ENCODE assay signal across 1 cellular context in the genomic region with DNA sequence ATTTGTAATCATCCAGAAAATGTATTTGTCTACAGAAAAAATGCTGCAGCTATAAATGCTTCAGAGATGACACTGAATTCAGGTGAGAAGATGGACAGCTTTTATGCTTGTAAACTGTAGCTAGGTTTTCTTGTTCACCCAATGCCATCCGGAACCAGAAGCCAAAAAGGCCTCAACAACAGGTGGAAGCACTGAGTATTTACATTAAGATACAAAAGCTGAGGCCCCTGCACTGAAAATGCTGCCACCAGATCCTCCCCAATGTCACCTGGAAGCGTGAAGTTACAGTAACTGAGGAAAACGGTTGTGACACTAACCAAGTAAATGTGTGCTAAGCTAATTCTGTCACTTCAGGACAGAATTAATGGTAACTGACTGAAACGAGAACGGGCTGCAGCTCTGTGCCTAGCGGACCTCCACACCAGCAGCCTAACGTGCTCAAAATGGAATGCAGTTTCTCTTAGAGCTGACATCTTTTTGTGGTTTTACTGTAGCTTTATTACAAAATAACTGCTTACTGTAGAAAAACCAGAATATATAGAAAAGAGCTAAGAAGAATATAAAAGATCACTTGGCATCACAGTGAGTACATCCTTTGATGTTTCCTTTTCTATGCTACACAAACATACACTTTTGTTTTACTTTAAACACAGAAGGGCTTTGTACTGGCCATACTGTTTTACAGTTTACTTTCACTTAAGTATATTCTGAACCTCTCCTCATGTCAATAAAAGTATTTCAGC.
TF ChIP-seq lines count a peak whose summit lies in the region.

No MANE protein-coding gene starts in this region.

TF ChIP-seq in HepG2, 621 proteins besides CTCF, POLR2A, EP300 and RAD21:
- TF ChIP-seq ZFX (CRISPR knock-in tag; IDR thresholded peaks at IDR 0.05; ENCODE audit: low read depth) (no peak), RBAK (CRISPR knock-in tag; IDR thresholded peaks at IDR 0.05) (no peak), ZNF781 (CRISPR knock-in tag; IDR thresholded peaks at IDR 0.05; ENCODE audit: borderline replicate concordance, not compliant biosample characterization) (no peak), ASH2L (IDR thresholded peaks at IDR 0.05; ENCODE audit: insufficient read length, low read depth, low read length) (no peak), ZNF160 (CRISPR knock-in tag; IDR thresholded peaks at IDR 0.05) (no peak), SATB2 (CRISPR knock-in tag; IDR thresholded peaks at IDR 0.05) (no peak), FOXA3 (CRISPR knock-in tag; IDR thresholded peaks at IDR 0.05) (peak; percentile 34; the same call in 1 of the 2 replicates), SOX5 (CRISPR knock-in tag; IDR thresholded peaks at IDR 0.05; ENCODE audit: borderline replicate concordance) (no peak), HDAC2 (CRISPR knock-in tag; IDR thresholded peaks at IDR 0.05) (0 out of 2 replicates have a peak, but pooled peaks have one; percentile 5), SAP130 (CRISPR knock-in tag; IDR thresholded peaks at IDR 0.05; ENCODE audit: low read depth) (no peak), PCBP2 (optimal IDR thresholded peaks at IDR 0.05; ENCODE audit: low read depth, low read length, poor library complexity, severe bottlenecking) (no peak), SRSF1 (optimal IDR thresholded peaks at IDR 0.05; ENCODE audit: low read depth, low read length) (no peak), ZSCAN20 (CRISPR knock-in tag; IDR thresholded peaks at IDR 0.05; ENCODE audit: borderline replicate concordance) (no peak), YEATS4 (CRISPR knock-in tag; IDR thresholded peaks at IDR 0.05; ENCODE audit: borderline replicate concordance) (no peak), BRCA1 (CRISPR knock-in tag; IDR thresholded peaks at IDR 0.05) (no peak), GATAD2A (CRISPR knock-in tag; IDR thresholded peaks at IDR 0.05) (0 out of 2 replicates have a peak, but pooled peaks have one; percentile 12), ZBTB38 (CRISPR knock-in tag; IDR thresholded peaks at IDR 0.05) (0 out of 2 replicates have a peak, but pooled peaks have one; percentile 44), KLF16 (CRISPR knock-in tag; IDR thresholded peaks at IDR 0.05) (no peak), HNF4G (IDR thresholded peaks at IDR 0.05; ENCODE audit: borderline replicate concordance, low read depth, low read length) (no peak), HNF4G (CRISPR knock-in tag; IDR thresholded peaks at IDR 0.05; ENCODE audit: borderline replicate concordance, low read depth) (no peak), PHF21A (CRISPR knock-in tag; IDR thresholded peaks at IDR 0.05) (no peak)
- TF ChIP-seq, protein P1, sequence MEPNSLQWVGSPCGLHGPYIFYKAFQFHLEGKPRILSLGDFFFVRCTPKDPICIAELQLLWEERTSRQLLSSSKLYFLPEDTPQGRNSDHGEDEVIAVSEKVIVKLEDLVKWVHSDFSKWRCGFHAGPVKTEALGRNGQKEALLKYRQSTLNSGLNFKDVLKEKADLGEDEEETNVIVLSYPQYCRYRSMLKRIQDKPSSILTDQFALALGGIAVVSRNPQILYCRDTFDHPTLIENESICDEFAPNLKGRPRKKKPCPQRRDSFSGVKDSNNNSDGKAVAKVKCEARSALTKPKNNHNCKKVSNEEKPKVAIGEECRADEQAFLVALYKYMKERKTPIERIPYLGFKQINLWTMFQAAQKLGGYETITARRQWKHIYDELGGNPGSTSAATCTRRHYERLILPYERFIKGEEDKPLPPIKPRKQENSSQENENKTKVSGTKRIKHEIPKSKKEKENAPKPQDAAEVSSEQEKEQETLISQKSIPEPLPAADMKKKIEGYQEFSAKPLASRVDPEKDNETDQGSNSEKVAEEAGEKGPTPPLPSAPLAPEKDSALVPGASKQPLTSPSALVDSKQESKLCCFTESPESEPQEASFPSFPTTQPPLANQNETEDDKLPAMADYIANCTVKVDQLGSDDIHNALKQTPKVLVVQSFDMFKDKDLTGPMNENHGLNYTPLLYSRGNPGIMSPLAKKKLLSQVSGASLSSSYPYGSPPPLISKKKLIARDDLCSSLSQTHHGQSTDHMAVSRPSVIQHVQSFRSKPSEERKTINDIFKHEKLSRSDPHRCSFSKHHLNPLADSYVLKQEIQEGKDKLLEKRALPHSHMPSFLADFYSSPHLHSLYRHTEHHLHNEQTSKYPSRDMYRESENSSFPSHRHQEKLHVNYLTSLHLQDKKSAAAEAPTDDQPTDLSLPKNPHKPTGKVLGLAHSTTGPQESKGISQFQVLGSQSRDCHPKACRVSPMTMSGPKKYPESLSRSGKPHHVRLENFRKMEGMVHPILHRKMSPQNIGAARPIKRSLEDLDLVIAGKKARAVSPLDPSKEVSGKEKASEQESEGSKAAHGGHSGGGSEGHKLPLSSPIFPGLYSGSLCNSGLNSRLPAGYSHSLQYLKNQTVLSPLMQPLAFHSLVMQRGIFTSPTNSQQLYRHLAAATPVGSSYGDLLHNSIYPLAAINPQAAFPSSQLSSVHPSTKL (CRISPR knock-in tag; IDR thresholded peaks at IDR 0.05): 0 out of 2 replicates have a peak, but pooled peaks have one; percentile 22
- TF ChIP-seq, protein P2, sequence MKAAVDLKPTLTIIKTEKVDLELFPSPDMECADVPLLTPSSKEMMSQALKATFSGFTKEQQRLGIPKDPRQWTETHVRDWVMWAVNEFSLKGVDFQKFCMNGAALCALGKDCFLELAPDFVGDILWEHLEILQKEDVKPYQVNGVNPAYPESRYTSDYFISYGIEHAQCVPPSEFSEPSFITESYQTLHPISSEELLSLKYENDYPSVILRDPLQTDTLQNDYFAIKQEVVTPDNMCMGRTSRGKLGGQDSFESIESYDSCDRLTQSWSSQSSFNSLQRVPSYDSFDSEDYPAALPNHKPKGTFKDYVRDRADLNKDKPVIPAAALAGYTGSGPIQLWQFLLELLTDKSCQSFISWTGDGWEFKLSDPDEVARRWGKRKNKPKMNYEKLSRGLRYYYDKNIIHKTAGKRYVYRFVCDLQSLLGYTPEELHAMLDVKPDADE (CRISPR knock-in tag; IDR thresholded peaks at IDR 0.05): no peak
- TF ChIP-seq, protein P3, sequence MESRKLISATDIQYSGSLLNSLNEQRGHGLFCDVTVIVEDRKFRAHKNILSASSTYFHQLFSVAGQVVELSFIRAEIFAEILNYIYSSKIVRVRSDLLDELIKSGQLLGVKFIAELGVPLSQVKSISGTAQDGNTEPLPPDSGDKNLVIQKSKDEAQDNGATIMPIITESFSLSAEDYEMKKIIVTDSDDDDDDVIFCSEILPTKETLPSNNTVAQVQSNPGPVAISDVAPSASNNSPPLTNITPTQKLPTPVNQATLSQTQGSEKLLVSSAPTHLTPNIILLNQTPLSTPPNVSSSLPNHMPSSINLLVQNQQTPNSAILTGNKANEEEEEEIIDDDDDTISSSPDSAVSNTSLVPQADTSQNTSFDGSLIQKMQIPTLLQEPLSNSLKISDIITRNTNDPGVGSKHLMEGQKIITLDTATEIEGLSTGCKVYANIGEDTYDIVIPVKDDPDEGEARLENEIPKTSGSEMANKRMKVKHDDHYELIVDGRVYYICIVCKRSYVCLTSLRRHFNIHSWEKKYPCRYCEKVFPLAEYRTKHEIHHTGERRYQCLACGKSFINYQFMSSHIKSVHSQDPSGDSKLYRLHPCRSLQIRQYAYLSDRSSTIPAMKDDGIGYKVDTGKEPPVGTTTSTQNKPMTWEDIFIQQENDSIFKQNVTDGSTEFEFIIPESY (CRISPR knock-in tag; IDR thresholded peaks at IDR 0.05): peak; percentile 57; the same call in 1 of the 2 replicates
- TF ChIP-seq, protein P4, sequence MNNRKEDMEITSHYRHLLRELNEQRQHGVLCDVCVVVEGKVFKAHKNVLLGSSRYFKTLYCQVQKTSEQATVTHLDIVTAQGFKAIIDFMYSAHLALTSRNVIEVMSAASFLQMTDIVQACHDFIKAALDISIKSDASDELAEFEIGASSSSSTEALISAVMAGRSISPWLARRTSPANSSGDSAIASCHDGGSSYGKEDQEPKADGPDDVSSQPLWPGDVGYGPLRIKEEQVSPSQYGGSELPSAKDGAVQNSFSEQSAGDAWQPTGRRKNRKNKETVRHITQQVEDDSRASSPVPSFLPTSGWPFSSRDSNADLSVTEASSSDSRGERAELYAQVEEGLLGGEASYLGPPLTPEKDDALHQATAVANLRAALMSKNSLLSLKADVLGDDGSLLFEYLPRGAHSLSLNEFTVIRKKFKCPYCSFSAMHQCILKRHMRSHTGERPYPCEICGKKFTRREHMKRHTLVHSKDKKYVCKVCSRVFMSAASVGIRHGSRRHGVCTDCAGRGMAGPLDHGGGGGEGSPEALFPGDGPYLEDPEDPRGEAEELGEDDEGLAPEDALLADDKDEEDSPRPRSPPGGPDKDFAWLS (CRISPR knock-in tag; IDR thresholded peaks at IDR 0.05; ENCODE audit: borderline replicate concordance): no peak
